In the genomic region with DNA sequence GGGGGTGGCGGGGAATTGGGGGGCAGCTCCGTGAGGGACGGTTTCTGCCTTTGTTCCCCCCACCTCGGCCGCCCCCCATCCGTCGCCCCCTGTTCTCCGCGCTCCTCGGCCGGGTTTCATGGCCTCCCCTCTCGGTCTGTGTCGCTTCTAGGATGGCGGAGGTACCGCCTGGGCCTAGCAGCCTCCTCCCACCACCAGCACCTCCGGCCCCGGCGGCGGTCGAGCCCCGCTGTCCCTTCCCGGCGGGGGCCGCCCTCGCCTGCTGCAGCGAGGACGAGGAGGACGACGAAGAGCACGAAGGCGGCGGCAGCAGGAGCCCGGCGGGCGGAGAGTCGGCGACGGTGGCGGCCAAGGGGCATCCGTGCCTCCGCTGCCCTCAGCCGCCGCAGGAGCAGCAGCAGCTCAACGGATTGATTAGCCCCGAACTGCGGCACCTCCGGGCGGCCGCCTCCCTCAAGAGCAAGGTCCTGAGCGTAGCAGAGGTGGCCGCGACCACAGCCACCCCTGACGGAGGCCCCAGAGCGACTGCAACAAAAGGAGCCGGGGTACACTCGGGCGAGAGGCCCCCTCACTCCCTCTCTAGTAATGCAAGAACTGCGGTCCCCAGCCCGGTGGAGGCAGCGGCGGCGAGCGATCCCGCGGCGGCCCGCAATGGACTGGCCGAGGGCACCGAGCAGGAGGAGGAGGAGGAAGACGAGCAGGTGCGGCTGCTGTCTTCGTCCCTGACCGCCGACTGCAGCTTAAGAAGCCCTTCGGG, we compare ENCODE assay signal across 8 cellular contexts. TPM values are rescaled to one million over a fixed set of nuclear protein-coding genes. Genes with fewer than 3 reads are reported as not detected.
A peak's percentile ranks its signal among the peaks of the same experiment; 100 is the strongest.
DNase-seq lines count a peak whose midpoint lies in the region; ATAC-seq, FAIRE-seq and TF ChIP-seq lines count a peak whose summit lies in the region.

No MANE protein-coding gene starts in this region.

- DNase-seq in COR-L47 (lab: John Stamatoyannopoulos, UW), result peak; percentile 29
- peak in 28 of 34 experiments; percentile 4 to 44 (median 22) for DNase-seq in T-cell
- DNase-seq in iPS-NIHi7 (ENCODE audit: extremely low spot score), result peak; percentile 39
- DNase-seq in small intestine, result peak; percentile 53
- no peak for DNase-seq in NCI-H1048 (lab: John Stamatoyannopoulos, UW)

- no peaks in the 10 kb centered on the region for H3K36me3 ChIP-seq in small intestine (ENCODE audit: control insufficient read depth in 2 of 2, insufficient read depth in 2 of 2, low read length in 2 of 2)

- peak overlapping the region; percentile 83 to 88 for H3K27ac ChIP-seq in small intestine (ENCODE audit: low read depth in 1 of 2, low read length in 1 of 2)

- no peak for FAIRE-seq in small intestine (lab: Jason Lieb, UNC)

- CTCF ChIA-PET in T-cell (lab: Charles Lee), result interaction anchor here in 1 of 2 donors (0.6 to 1.3 kb wide), 4 partner anchors 9 to 813 kb away, joined by 3 to 7 read pairs (median 3); partner anchors contain the start of gene TMEM260

- no peaks in the 10 kb centered on the region for H3K9me3 Mint-ChIP-seq in T-cell
- H3K9me3 Mint-ChIP-seq in brain, result no peaks in the 10 kb centered on the region

- peak; percentile 46 for ATAC-seq in GM19438 (IDR thresholded peaks at IDR 0.05; ENCODE audit: low read depth, unreplicated experiment)
- ATAC-seq in HG03521 (IDR thresholded peaks at IDR 0.05; ENCODE audit: unreplicated experiment), result peak; percentile 36
- ATAC-seq in T-cell (replicated peaks in 1 of 4), result peak; percentile 33 to 45 (median 40)

- H3K27me3 Mint-ChIP-seq in T-cell, result no peaks in the 10 kb centered on the region
- H3K27me3 Mint-ChIP-seq in brain, result peaks cover 18% of the 10 kb centered on the region

- no peaks in the 10 kb centered on the region for H3K9me3 ChIP-seq in small intestine (ENCODE audit: control insufficient read depth, low read depth)

- peak overlapping the region; percentile 19 to 39 for H3K27ac Mint-ChIP-seq in T-cell
- H3K27ac Mint-ChIP-seq in brain, result peak overlapping the region; percentile 78 to 96 (median 91)

- H3K4me3 Mint-ChIP-seq in T-cell, result peak overlapping the region; percentile 88 to 96 (median 94)
- peak overlapping the region; percentile 92 to 96 (median 95) for H3K4me3 Mint-ChIP-seq in brain

- peak overlapping the region; percentile 75 to 98 for H3K4me3 ChIP-seq in small intestine (ENCODE audit: low read depth in 1 of 2, low read length in 2 of 2)

- H3K36me3 Mint-ChIP-seq in T-cell (peaks cover 4% of the 10 kb centered on the region), brain (peaks cover 16% of the 10 kb centered on the region)

- H3K27me3 ChIP-seq in small intestine (ENCODE audit: control insufficient read depth in 2 of 2, insufficient read depth in 2 of 2, low read length in 2 of 2), result no peaks in the 10 kb centered on the region

- no peak for TF ChIP-seq CTCF in brain (conservative IDR thresholded peaks at IDR 0.05)

- no peaks in the 10 kb centered on the region for H3K4me1 ChIP-seq in small intestine (ENCODE audit: control insufficient read depth in 2 of 2, insufficient read depth in 1 of 2, low read depth in 1 of 2, low read length in 1 of 2)

- peaks cover 45 to 50% (median 48%) of the 10 kb centered on the region in 3 donors for H3K4me1 Mint-ChIP-seq in T-cell
- peaks cover 53% of the 10 kb centered on the region for H3K4me1 Mint-ChIP-seq in brain

- POLR2A ChIA-PET in T-cell (lab: Charles Lee), result interaction anchor here (0.6 kb wide), 2 partner anchors 122 to 874 kb away, joined by 3 read pairs; partner anchors contain the start of genes AP5M1 (in 1 of the 2) and EXOC5 (in 1 of the 2)

- WGBS in small intestine, 3 donors, result 0 to 1% (median 1%) methylated on average over 44 to 75 of the region's 75 CpGs

RNA-seq across cellular contexts. Expression of gene NAA30, which starts 0.6 kb away (rescaled TPM):
- 10 to 100 TPM; 13.6 to 21.2 (median 16.2) TPM for total RNA-seq in T-cell
- polyA plus RNA-seq in brain (ENCODE audit: insufficient read depth, low read depth, low replicate concordance), result 8.8 TPM
- 1 to 10 TPM; 3.8 to 6.6 (median 5.4) TPM for polyA plus RNA-seq in small intestine
